Comparison of ENCODE assay signal across 1 cellular context in genomic region chr22:22425783-22426624, GRCh38.
TF ChIP-seq lines count a peak whose summit lies in the region.

No MANE protein-coding gene starts in this region.

TF ChIP-seq in HepG2, 621 proteins besides CTCF, POLR2A, EP300 and RAD21 (continued from another document and continues in another):
- TF ChIP-seq ZNF646 (CRISPR knock-in tag; IDR thresholded peaks at IDR 0.05) (no peak), PAXIP1 (CRISPR knock-in tag; conservative IDR thresholded peaks at IDR 0.05) (peak; percentile 88), ZFP1 (CRISPR knock-in tag; IDR thresholded peaks at IDR 0.05) (no peak), MEIS2 (CRISPR knock-in tag; IDR thresholded peaks at IDR 0.05) (0 out of 2 replicates have a peak, but pooled peaks have one; percentile 16), ZFP62 (CRISPR knock-in tag; IDR thresholded peaks at IDR 0.05) (no peak), CEBPB (IDR thresholded peaks at IDR 0.05; ENCODE audit: borderline replicate concordance, low read depth, low read length) (no peak), MYPOP (CRISPR knock-in tag; IDR thresholded peaks at IDR 0.05) (no peak), SIX4 (CRISPR knock-in tag; IDR thresholded peaks at IDR 0.05) (no peak), RFX5 (IDR thresholded peaks at IDR 0.05; ENCODE audit: low read depth, low read length) (peak; percentile 97), ZNF331 (CRISPR knock-in tag; IDR thresholded peaks at IDR 0.05) (no peak; the same call in none of the 2 replicates), E2F1 (CRISPR knock-in tag; IDR thresholded peaks at IDR 0.05) (no peak), THAP8 (CRISPR knock-in tag; IDR thresholded peaks at IDR 0.05; ENCODE audit: borderline replicate concordance) (no peak), IKZF5 (CRISPR knock-in tag; IDR thresholded peaks at IDR 0.05) (peak; percentile 55; the same call in 1 of the 2 replicates), ZBTB26 (CRISPR knock-in tag; IDR thresholded peaks at IDR 0.05; ENCODE audit: borderline replicate concordance) (peak; percentile 84; the same call in 1 of the 2 replicates), MTA3 (CRISPR knock-in tag; IDR thresholded peaks at IDR 0.05) (no peak), ZSCAN9 (CRISPR knock-in tag; IDR thresholded peaks at IDR 0.05; ENCODE audit: borderline replicate concordance) (peak; percentile 15; the same call in 1 of the 2 replicates), ATF7-NPFF (CRISPR knock-in tag; IDR thresholded peaks at IDR 0.05; ENCODE audit: low read depth) (no peak), ZNF891 (CRISPR knock-in tag; IDR thresholded peaks at IDR 0.05) (0 out of 2 replicates have a peak, but pooled peaks have one; percentile 34), BCL6 (CRISPR knock-in tag; IDR thresholded peaks at IDR 0.05) (0 out of 2 replicates have a peak, but pooled peaks have one; percentile 37), ZC3H13 (CRISPR knock-in tag; IDR thresholded peaks at IDR 0.05) (no peak), LRRFIP1 (CRISPR knock-in tag; conservative IDR thresholded peaks at IDR 0.05) (no peak), SRSF9 (IDR thresholded peaks at IDR 0.05; ENCODE audit: borderline replicate concordance, insufficient read depth, low read depth, low read length, poor library complexity, severe bottlenecking) (no peak), TERF1 (CRISPR knock-in tag; IDR thresholded peaks at IDR 0.05) (no peak), MYNN (CRISPR knock-in tag; IDR thresholded peaks at IDR 0.05; ENCODE audit: low read depth) (no peak), GMEB2 (CRISPR knock-in tag; IDR thresholded peaks at IDR 0.05; ENCODE audit: low read depth) (no peak), IRF1 (CRISPR knock-in tag; IDR thresholded peaks at IDR 0.05; ENCODE audit: low read depth) (no peak), NR2F2 (IDR thresholded peaks at IDR 0.05; ENCODE audit: borderline replicate concordance, low read depth) (peak; percentile 81), KDM3A (CRISPR knock-in tag; IDR thresholded peaks at IDR 0.05; ENCODE audit: low read depth) (no peak), PCBP2 (optimal IDR thresholded peaks at IDR 0.05; ENCODE audit: low read depth, low read length, poor library complexity, severe bottlenecking) (no peak), ZNF383 (CRISPR knock-in tag; IDR thresholded peaks at IDR 0.05; ENCODE audit: borderline replicate concordance) (no peak)
